In the genomic region with DNA sequence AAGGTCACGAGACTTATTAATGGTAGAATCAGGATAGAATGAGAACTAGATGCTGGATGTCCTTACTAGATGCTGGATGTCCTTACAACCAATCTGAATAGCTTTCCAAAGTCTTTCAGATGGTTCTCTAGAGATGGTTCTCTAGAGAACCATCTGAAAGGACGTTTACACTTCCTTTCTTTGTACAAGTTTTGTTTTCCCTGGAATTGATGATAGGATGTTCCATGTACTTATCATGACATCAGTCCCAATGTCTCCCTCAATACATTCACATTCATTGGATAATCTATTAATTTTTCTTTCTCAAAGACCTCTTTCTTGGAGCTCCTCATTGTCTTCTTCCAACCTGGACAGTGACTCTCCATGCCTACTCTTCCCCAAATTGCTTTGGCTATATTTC, we compare ENCODE assay signal across 14 cellular contexts. TPM values are rescaled to one million over a fixed set of nuclear protein-coding genes. Genes with fewer than 3 reads are reported as not detected.
DNase-seq lines count a peak whose midpoint lies in the region; ATAC-seq and TF ChIP-seq lines count a peak whose summit lies in the region.
"Had no signal": no experiment of that assay in that cellular context is flagged by ENCODE, and none has a peak within 500 bp of the region (broad histone marks: within the 10 kb centered on the region; RNA-seq: fewer than 3 reads in every experiment).

No MANE protein-coding gene starts in this region.

- H3K4me3 Mint-ChIP-seq in activated CD4-positive, alpha-beta T cell treated with anti-CD3 and anti-CD28 coated beads for 36 hours, result no peak overlapping the region
- no peak overlapping the region for H3K4me3 Mint-ChIP-seq in activated naive CD4-positive, alpha-beta T cell treated with anti-CD3 and anti-CD28 coated beads, Interleukin-2, amount 50 U/mL, for 24 hours
- no peak overlapping the region for H3K4me3 Mint-ChIP-seq in activated naive CD8-positive, alpha-beta T cell treated with anti-CD3 and anti-CD28 coated beads, Interleukin-2, amount 10 ng/mL, durations not matched to agents 7 days and 5 days
- H3K4me3 Mint-ChIP-seq: CD4-positive, CD25-positive, alpha-beta regulatory T cell; H9 had no signal

- intact Hi-C loops in activated CD4-positive, alpha-beta T cell treated with anti-CD3 and anti-CD28 coated beads for 36 hours (cut with DNase I, micrococcal nuclease), result no loop called here

- POLR2A ChIA-PET in activated CD4-positive, alpha-beta T cell treated with anti-CD3 and anti-CD28 coated beads for 36 hours (lab: Charles Lee), result no interaction called here
- POLR2A ChIA-PET in activated naive CD8-positive, alpha-beta T cell treated with anti-CD3 and anti-CD28 coated beads, Interleukin-2, amount 10 ng/mL, durations not matched to agents 7 days and 5 days (lab: Charles Lee), result no interaction called here

- CTCF ChIA-PET in activated CD4-positive, alpha-beta T cell treated with anti-CD3 and anti-CD28 coated beads for 36 hours (lab: Charles Lee), result interaction anchor here (0.7 to 1.9 kb wide), 6 partner anchors 8 to 255 kb away, joined by 3 to 6 read pairs (median 3); no protein-coding TSS in a partner anchor

- peaks cover 13% of the 10 kb centered on the region for H3K27me3 Mint-ChIP-seq in activated CD4-positive, alpha-beta T cell treated with anti-CD3 and anti-CD28 coated beads for 36 hours
- H3K27me3 Mint-ChIP-seq in activated naive CD4-positive, alpha-beta T cell treated with anti-CD3 and anti-CD28 coated beads, Interleukin-2, amount 50 U/mL, for 24 hours, result peaks cover 17% of the 10 kb centered on the region
- H3K27me3 Mint-ChIP-seq in activated naive CD8-positive, alpha-beta T cell treated with anti-CD3 and anti-CD28 coated beads, Interleukin-2, amount 10 ng/mL, durations not matched to agents 7 days and 5 days, result no peaks in the 10 kb centered on the region

- peaks cover 8% of the 10 kb centered on the region for H3K4me1 Mint-ChIP-seq in activated CD4-positive, alpha-beta T cell treated with anti-CD3 and anti-CD28 coated beads for 36 hours
- H3K4me1 Mint-ChIP-seq in activated naive CD4-positive, alpha-beta T cell treated with anti-CD3 and anti-CD28 coated beads, Interleukin-2, amount 50 U/mL, for 24 hours, result no peaks in the 10 kb centered on the region
- H3K4me1 Mint-ChIP-seq in activated naive CD8-positive, alpha-beta T cell treated with anti-CD3 and anti-CD28 coated beads, Interleukin-2, amount 10 ng/mL, durations not matched to agents 7 days and 5 days, result peaks cover 36% of the 10 kb centered on the region

- peaks cover 2% of the 10 kb centered on the region for H3K36me3 Mint-ChIP-seq in activated CD4-positive, alpha-beta T cell treated with anti-CD3 and anti-CD28 coated beads for 36 hours (ENCODE audit: low read depth)
- H3K36me3 Mint-ChIP-seq in activated naive CD4-positive, alpha-beta T cell treated with anti-CD3 and anti-CD28 coated beads, Interleukin-2, amount 50 U/mL, for 24 hours, result peaks cover 3% of the 10 kb centered on the region
- peaks cover 45% of the 10 kb centered on the region for H3K36me3 Mint-ChIP-seq in activated naive CD8-positive, alpha-beta T cell treated with anti-CD3 and anti-CD28 coated beads, Interleukin-2, amount 10 ng/mL, durations not matched to agents 7 days and 5 days
- H3K36me3 Mint-ChIP-seq: CD4-positive, CD25-positive, alpha-beta regulatory T cell had no signal

- H3K9me3 Mint-ChIP-seq in activated CD4-positive, alpha-beta T cell treated with anti-CD3 and anti-CD28 coated beads for 36 hours (ENCODE audit: low read depth), result peaks cover 2% of the 10 kb centered on the region
- H3K9me3 Mint-ChIP-seq in activated naive CD4-positive, alpha-beta T cell treated with anti-CD3 and anti-CD28 coated beads, Interleukin-2, amount 50 U/mL, for 24 hours, result no peaks in the 10 kb centered on the region
- H3K9me3 Mint-ChIP-seq in activated naive CD8-positive, alpha-beta T cell treated with anti-CD3 and anti-CD28 coated beads, Interleukin-2, amount 10 ng/mL, durations not matched to agents 7 days and 5 days, result peaks cover 16% of the 10 kb centered on the region

- no peak for DNase-seq in activated CD4-positive, alpha-beta T cell treated with anti-CD3 and anti-CD28 coated beads for 36 hours
- no peak for DNase-seq in activated CD4-positive, alpha-beta T cell treated with anti-CD3 and anti-CD28 coated beads, Interleukin-2, amount 50 U/mL, for 4 hours
- DNase-seq in activated naive CD4-positive, alpha-beta T cell (lab: John Stamatoyannopoulos, UW), result no peak
- no peak for DNase-seq in activated naive CD8-positive, alpha-beta T cell treated with anti-CD3 and anti-CD28 coated beads, Interleukin-2, amount 10 ng/mL, durations not matched to agents 7 days and 5 days
- DNase-seq in T-helper 2 cell (no peak), GF-D8 (lab: John Stamatoyannopoulos, UW) (no peak)
- DNase-seq: 8988T, DMS53, GOT3, H9 had no signal

- H3K27ac Mint-ChIP-seq in activated CD4-positive, alpha-beta T cell treated with anti-CD3 and anti-CD28 coated beads for 36 hours, result peak overlapping the region; percentile 30
- H3K27ac Mint-ChIP-seq in activated naive CD4-positive, alpha-beta T cell treated with anti-CD3 and anti-CD28 coated beads, Interleukin-2, amount 50 U/mL, for 24 hours, result peak overlapping the region; percentile 30
- H3K27ac Mint-ChIP-seq in activated naive CD8-positive, alpha-beta T cell treated with anti-CD3 and anti-CD28 coated beads, Interleukin-2, amount 10 ng/mL, durations not matched to agents 7 days and 5 days, result peak overlapping the region; percentile 67
- H3K27ac Mint-ChIP-seq: CD4-positive, CD25-positive, alpha-beta regulatory T cell; H9 had no signal

- TF ChIP-seq POLR2A in GM19099 (IDR thresholded peaks at IDR 0.05; ENCODE audit: extremely low read depth, insufficient read length, low read depth), result peak; percentile 30

- ATAC-seq in activated CD4-positive, alpha-beta T cell treated with anti-CD3 and anti-CD28 coated beads for 36 hours, result no peak
- ATAC-seq in activated naive CD8-positive, alpha-beta T cell treated with anti-CD3 and anti-CD28 coated beads, Interleukin-2, amount 10 ng/mL, durations not matched to agents 7 days and 5 days (ENCODE audit: low read depth), result no peak
- ATAC-seq: HepG2 had no signal

RNA-seq across cellular contexts. Expression of gene RUFY4, which starts 28.2 kb away (rescaled TPM):
- 1 to 10 TPM; 1.6 to 1.7 TPM for total RNA-seq in activated CD4-positive, alpha-beta T cell treated with anti-CD3 and anti-CD28 coated beads for 36 hours
- 1 to 10 TPM; 3.0 to 4.9 TPM for total RNA-seq in activated naive CD8-positive, alpha-beta T cell treated with anti-CD3 and anti-CD28 coated beads, Interleukin-2, amount 10 ng/mL, durations not matched to agents 7 days and 5 days
- total RNA-seq: HepG2 had no signal

RNA-seq across cellular contexts. Expression of gene TNS1, which starts 38.1 kb away (rescaled TPM):
- total RNA-seq in activated CD4-positive, alpha-beta T cell treated with anti-CD3 and anti-CD28 coated beads for 36 hours, result under 1 TPM; 0.64 to 0.88 TPM
- 10 to 100 TPM; 15.1 to 21.2 TPM for total RNA-seq in activated naive CD8-positive, alpha-beta T cell treated with anti-CD3 and anti-CD28 coated beads, Interleukin-2, amount 10 ng/mL, durations not matched to agents 7 days and 5 days

Comparison
In these comparisons a context has a peak if more than half of its experiments do, and no peak if none do; other contexts are left out.
1. RNA of gene TNS1, which starts 38.1 kb away (total RNA-seq): 15.1 to 21.2 TPM in activated naive CD8-positive, alpha-beta T cell treated with anti-CD3 and anti-CD28 coated beads, Interleukin-2, amount 10 ng/mL, durations not matched to agents 7 days and 5 days; 0.64 to 0.88 TPM in activated CD4-positive, alpha-beta T cell treated with anti-CD3 and anti-CD28 coated beads for 36 hours; every median in the first group is over 4 times any median in the second.
2. Peak in every context shown above with its lines, with median percentiles within 50 percentile points of each other: H3K27ac Mint-ChIP-seq.